In genomic region chr16:11848842-11849241, GRCh38 we compare ENCODE assay signal across 1 cellular context.
TF ChIP-seq lines count a peak whose summit lies in the region.

No MANE protein-coding gene starts in this region.

TF ChIP-seq in K562, 482 proteins besides CTCF, POLR2A, EP300 and RAD21 (continued from another document):
- TF ChIP-seq, protein P1, sequence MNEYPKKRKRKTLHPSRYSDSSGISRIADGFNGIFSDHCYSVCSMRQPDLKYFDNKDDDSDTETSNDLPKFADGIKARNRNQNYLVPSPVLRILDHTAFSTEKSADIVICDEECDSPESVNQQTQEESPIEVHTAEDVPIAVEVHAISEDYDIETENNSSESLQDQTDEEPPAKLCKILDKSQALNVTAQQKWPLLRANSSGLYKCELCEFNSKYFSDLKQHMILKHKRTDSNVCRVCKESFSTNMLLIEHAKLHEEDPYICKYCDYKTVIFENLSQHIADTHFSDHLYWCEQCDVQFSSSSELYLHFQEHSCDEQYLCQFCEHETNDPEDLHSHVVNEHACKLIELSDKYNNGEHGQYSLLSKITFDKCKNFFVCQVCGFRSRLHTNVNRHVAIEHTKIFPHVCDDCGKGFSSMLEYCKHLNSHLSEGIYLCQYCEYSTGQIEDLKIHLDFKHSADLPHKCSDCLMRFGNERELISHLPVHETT (CRISPR knock-in tag; conservative IDR thresholded peaks at IDR 0.05 in 1 of 2, IDR thresholded peaks at IDR 0.05 in 1 of 2), result no peak
- peak; percentile 83 for TF ChIP-seq ATF3 (IDR thresholded peaks at IDR 0.05)
- no peak for TF ChIP-seq ATF3 (CRISPR knock-in tag; conservative IDR thresholded peaks at IDR 0.05)
- TF ChIP-seq SMARCA4 (IDR thresholded peaks at IDR 0.05), result 0 out of 2 replicates have a peak, but pooled peaks have one; percentile 24
- 0 out of 2 replicates have a peak, but pooled peaks have one; percentile 6 for TF ChIP-seq CBFA2T2 (conservative IDR thresholded peaks at IDR 0.05)
- TF ChIP-seq, protein P2, sequence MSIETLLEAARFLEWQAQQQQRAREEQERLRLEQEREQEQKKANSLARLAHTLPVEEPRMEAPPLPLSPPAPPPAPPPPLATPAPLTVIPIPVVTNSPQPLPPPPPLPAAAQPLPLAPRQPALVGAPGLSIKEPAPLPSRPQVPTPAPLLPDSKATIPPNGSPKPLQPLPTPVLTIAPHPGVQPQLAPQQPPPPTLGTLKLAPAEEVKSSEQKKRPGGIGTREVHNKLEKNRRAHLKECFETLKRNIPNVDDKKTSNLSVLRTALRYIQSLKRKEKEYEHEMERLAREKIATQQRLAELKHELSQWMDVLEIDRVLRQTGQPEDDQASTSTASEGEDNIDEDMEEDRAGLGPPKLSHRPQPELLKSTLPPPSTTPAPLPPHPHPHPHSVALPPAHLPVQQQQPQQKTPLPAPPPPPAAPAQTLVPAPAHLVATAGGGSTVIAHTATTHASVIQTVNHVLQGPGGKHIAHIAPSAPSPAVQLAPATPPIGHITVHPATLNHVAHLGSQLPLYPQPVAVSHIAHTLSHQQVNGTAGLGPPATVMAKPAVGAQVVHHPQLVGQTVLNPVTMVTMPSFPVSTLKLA (conservative IDR thresholded peaks at IDR 0.05), result no peak
- peak in 1 of 2 experiments; percentile 43; a peak in 1 of 4 replicates for TF ChIP-seq HDAC1 (IDR thresholded peaks at IDR 0.05)
- TF ChIP-seq JUN (IDR thresholded peaks at IDR 0.05; ENCODE audit: borderline replicate concordance, low read depth, low read length), result peak; percentile 20; the same call in 1 of the 2 replicates
- TF ChIP-seq JUN (CRISPR knock-in tag; IDR thresholded peaks at IDR 0.05; ENCODE audit: borderline replicate concordance), result no peak
- no peak for TF ChIP-seq TFAP4 (CRISPR knock-in tag; IDR thresholded peaks at IDR 0.05; ENCODE audit: borderline replicate concordance)
- TF ChIP-seq CBFA2T3 (IDR thresholded peaks at IDR 0.05), result 0 out of 2 replicates have a peak, but pooled peaks have one; percentile 28
- TF ChIP-seq EGR1 (conservative IDR thresholded peaks at IDR 0.05), result peak; percentile 60
- peak; percentile 76 for TF ChIP-seq JUND (IDR thresholded peaks at IDR 0.05; ENCODE audit: borderline replicate concordance, low read depth, low read length)
- no peak for TF ChIP-seq JUND (tag; IDR thresholded peaks at IDR 0.05; ENCODE audit: borderline replicate concordance, low read depth, low read length)
- no peak for TF ChIP-seq CTCFL (IDR thresholded peaks at IDR 0.05; ENCODE audit: borderline replicate concordance, insufficient read depth, low read depth, low read length, poor library complexity, severe bottlenecking)
- peak; percentile 51 for TF ChIP-seq FOSL1 (tag; conservative IDR thresholded peaks at IDR 0.05)
- TF ChIP-seq NFXL1 (CRISPR knock-in tag; IDR thresholded peaks at IDR 0.05), result no peak
- TF ChIP-seq RBFOX2 (IDR thresholded peaks at IDR 0.05; ENCODE audit: low read depth, low read length), result peak; percentile 42
